1 cellular context compared by ENCODE assay signal in genomic region chr1:181424786-181425403, GRCh38.
TF ChIP-seq lines count a peak whose summit lies in the region.

No MANE protein-coding gene starts in this region.

TF ChIP-seq in WTC11, 78 proteins besides CTCF, POLR2A, EP300 and RAD21 (continued from another document):
- no peak for TF ChIP-seq E2F4 (CRISPR knock-in tag; IDR thresholded peaks at IDR 0.05; ENCODE audit: borderline replicate concordance, low read depth)
